Comparison of ENCODE assay signal across 30 cellular contexts in genomic region chr17:71110326-71110725, GRCh38.
DNase-seq lines count a peak whose midpoint lies in the region; ATAC-seq, FAIRE-seq and TF ChIP-seq lines count a peak whose summit lies in the region.
"Had no signal": no experiment of that assay in that cellular context is flagged by ENCODE, and none has a peak within 500 bp of the region (broad histone marks: within the 10 kb centered on the region; RNA-seq: fewer than 3 reads in every experiment).

No MANE protein-coding gene starts in this region.

- no peak for FAIRE-seq in RCC 7860 (lab: Jason Lieb, UNC)
- FAIRE-seq: endothelial cell of umbilical vein, G401.6 had no signal

- no peak overlapping the region for H3K4me3 Mint-ChIP-seq in endodermal cell
- H3K4me3 Mint-ChIP-seq: activated CD8-positive, alpha-beta T cell treated with anti-CD3 and anti-CD28 coated beads for 36 hours; activated naive CD8-positive, alpha-beta T cell treated with anti-CD3 and anti-CD28 coated beads for 36 hours; CD4-positive, alpha-beta memory T cell; central memory CD8-positive, alpha-beta T cell; GM23338; stimulated activated memory B cell treated with anti-CD40 and anti-IgM and Interleukin-4, amounts not matched to agents 10 μg/mL and 1 μg/mL and 100 μg/mL, for 72 hours; T-helper 1 cell treated with Interleukin-12 subunit alpha and Interleukin-12 subunit beta and Interleukin-4 antibody, amounts not matched to agents 30 μg/mL and 1 μg/mL, for 36 hours had no signal

- no peak overlapping the region for H3K27ac ChIP-seq in endodermal cell (ENCODE audit: low read depth, low read length)
- H3K27ac ChIP-seq: ascending aorta, heart right ventricle, parathyroid adenoma, right atrium auricular region, SK-N-MC, upper lobe of left lung had no signal

- H3K9me3 Mint-ChIP-seq in endodermal cell: no peaks in the 10 kb centered on the region
- H3K9me3 Mint-ChIP-seq: GM23338 had no signal

- H3K27ac Mint-ChIP-seq in endodermal cell: no peak overlapping the region
- H3K27ac Mint-ChIP-seq: activated CD8-positive, alpha-beta T cell treated with anti-CD3 and anti-CD28 coated beads for 36 hours; activated naive CD8-positive, alpha-beta T cell treated with anti-CD3 and anti-CD28 coated beads for 36 hours; CD4-positive, alpha-beta memory T cell; GM23338; stimulated activated memory B cell treated with anti-CD40 and anti-IgM and Interleukin-4, amounts not matched to agents 10 μg/mL and 1 μg/mL and 100 μg/mL, for 72 hours; T-helper 1 cell treated with Interleukin-12 subunit alpha and Interleukin-12 subunit beta and Interleukin-4 antibody, amounts not matched to agents 30 μg/mL and 1 μg/mL, for 36 hours had no signal

- H3K4me1 Mint-ChIP-seq in endodermal cell: peaks cover 26% of the 10 kb centered on the region
- H3K4me1 Mint-ChIP-seq: activated naive CD8-positive, alpha-beta T cell treated with anti-CD3 and anti-CD28 coated beads for 36 hours; CD4-positive, alpha-beta memory T cell; central memory CD8-positive, alpha-beta T cell; GM23338; stimulated activated memory B cell treated with anti-CD40 and anti-IgM and Interleukin-4, amounts not matched to agents 10 μg/mL and 1 μg/mL and 100 μg/mL, for 72 hours had no signal

- CTCF ChIA-PET in HEK293T (lab: Yijun Ruan, JAX): interaction anchor here (0.6 kb wide), 1 partner anchor 26 kb away, joined by 3 read pairs; no protein-coding TSS in a partner anchor

- H3K4me1 ChIP-seq in endodermal cell (ENCODE audit: control insufficient read depth, insufficient read depth, low read length): no peaks in the 10 kb centered on the region
- H3K4me1 ChIP-seq: ascending aorta, heart right ventricle, parathyroid adenoma, right atrium auricular region, upper lobe of left lung had no signal

- POLR2A ChIA-PET in HEK293T (lab: Yijun Ruan, JAX): no interaction called here

- 97% methylated on average over 2 of the region's 3 CpGs; no CpG with 5 or more reads in 1 of the 2 experiments for WGBS in endodermal cell (ENCODE audit: insufficient coverage in 1 of 2, insufficient read length in 1 of 2), 2 experiments

- no peaks in the 10 kb centered on the region for H3K9me3 ChIP-seq in endodermal cell (ENCODE audit: control insufficient read depth, low read length)
- H3K9me3 ChIP-seq: ascending aorta, right atrium auricular region, upper lobe of left lung had no signal

- H3K27me3 ChIP-seq in endodermal cell (ENCODE audit: control insufficient read depth, insufficient read depth, low read length, poor library complexity, severe bottlenecking): no peaks in the 10 kb centered on the region
- H3K27me3 ChIP-seq: ascending aorta, right atrium auricular region, upper lobe of left lung had no signal

- no peak for ATAC-seq in HG03439 (IDR thresholded peaks at IDR 0.05; ENCODE audit: unreplicated experiment)
- ATAC-seq: activated CD8-positive, alpha-beta T cell treated with anti-CD3 and anti-CD28 coated beads for 36 hours; GM23338; heart right ventricle; left colon; stimulated activated memory B cell treated with anti-CD40 and anti-IgM and Interleukin-4, amounts not matched to agents 10 μg/mL and 1 μg/mL and 100 μg/mL, for 72 hours had no signal

- H3K4me3 ChIP-seq in endodermal cell (ENCODE audit: low read length): no peak overlapping the region
- H3K4me3 ChIP-seq: ascending aorta, GM23338, heart right ventricle, right atrium auricular region, SK-N-MC, upper lobe of left lung had no signal

- no peaks in the 10 kb centered on the region for H3K36me3 Mint-ChIP-seq in endodermal cell (ENCODE audit: low read depth)
- H3K36me3 Mint-ChIP-seq: activated naive CD8-positive, alpha-beta T cell treated with anti-CD3 and anti-CD28 coated beads for 36 hours; CD4-positive, alpha-beta memory T cell; stimulated activated memory B cell treated with anti-CD40 and anti-IgM and Interleukin-4, amounts not matched to agents 10 μg/mL and 1 μg/mL and 100 μg/mL, for 72 hours had no signal

- no peaks in the 10 kb centered on the region for H3K27me3 Mint-ChIP-seq in endodermal cell (ENCODE audit: insufficient read depth)
- H3K27me3 Mint-ChIP-seq: activated CD8-positive, alpha-beta T cell treated with anti-CD3 and anti-CD28 coated beads for 36 hours; CD4-positive, alpha-beta memory T cell; central memory CD8-positive, alpha-beta T cell; stimulated activated memory B cell treated with anti-CD40 and anti-IgM and Interleukin-4, amounts not matched to agents 10 μg/mL and 1 μg/mL and 100 μg/mL, for 72 hours had no signal

- TF ChIP-seq CTCF in endodermal cell (conservative IDR thresholded peaks at IDR 0.05): no peak

- DNase-seq in HEK293T (ENCODE audit: extremely low spot score) (no peak), amniotic epithelial cell (ENCODE audit: low read depth) (peak; percentile 54), iris pigment epithelial cell (ENCODE audit: low read depth) (peak; percentile 11), RCC 7860 (ENCODE audit: low spot score) (no peak), endodermal cell (no peak)
- DNase-seq in stimulated activated CD8-positive, alpha-beta memory T cell treated with anti-CD3 and anti-CD28 coated beads, Interleukin-4, amount 100 ng/mL, for 48 hours: no peak
- DNase-seq: activated CD8-positive, alpha-beta T cell treated with anti-CD3 and anti-CD28 coated beads for 36 hours; activated effector memory CD4-positive, alpha-beta T cell treated with anti-CD3 and anti-CD28 coated beads, Interleukin-2, amount 50 U/mL, for 16 hours; activated naive CD8-positive, alpha-beta T cell treated with anti-CD3 and anti-CD28 coated beads for 36 hours; AML-193; CD4-positive, alpha-beta memory T cell; DMS 273 treated with DMSO at 0.1 percent for 48 hours; heart right ventricle; left colon; NCI-H1105; NCI-H1930; NCI-H526; stimulated activated CD4-positive, alpha-beta T cell treated with anti-CD3 and anti-CD28 coated beads, Interleukin-4, amount 100 ng/mL, for 1 hour; upper lobe of left lung had no signal

- H3K36me3 ChIP-seq in endodermal cell (ENCODE audit: control insufficient read depth, insufficient read depth, low read length): no peaks in the 10 kb centered on the region
- H3K36me3 ChIP-seq: ascending aorta, heart right ventricle, right atrium auricular region, upper lobe of left lung had no signal

- no peak overlapping the region for H3K9ac ChIP-seq in endodermal cell (ENCODE audit: extremely low read depth, low read length, poor library complexity, severe bottlenecking)
- H3K9ac ChIP-seq: parathyroid adenoma had no signal

TF ChIP-seq in HEK293T, 16 proteins besides CTCF, POLR2A, EP300 and RAD21:
- TF ChIP-seq CTBP1 (IDR thresholded peaks at IDR 0.05; ENCODE audit: borderline replicate concordance): no peak
- no peak for TF ChIP-seq ELF4 (IDR thresholded peaks at IDR 0.05)
- TF ChIP-seq, protein P1, sequence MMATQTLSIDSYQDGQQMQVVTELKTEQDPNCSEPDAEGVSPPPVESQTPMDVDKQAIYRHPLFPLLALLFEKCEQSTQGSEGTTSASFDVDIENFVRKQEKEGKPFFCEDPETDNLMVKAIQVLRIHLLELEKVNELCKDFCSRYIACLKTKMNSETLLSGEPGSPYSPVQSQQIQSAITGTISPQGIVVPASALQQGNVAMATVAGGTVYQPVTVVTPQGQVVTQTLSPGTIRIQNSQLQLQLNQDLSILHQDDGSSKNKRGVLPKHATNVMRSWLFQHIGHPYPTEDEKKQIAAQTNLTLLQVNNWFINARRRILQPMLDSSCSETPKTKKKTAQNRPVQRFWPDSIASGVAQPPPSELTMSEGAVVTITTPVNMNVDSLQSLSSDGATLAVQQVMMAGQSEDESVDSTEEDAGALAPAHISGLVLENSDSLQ (IDR thresholded peaks at IDR 0.05): peak; percentile 37; the same call in 1 of the 2 replicates

Comparison
In these comparisons a context has a peak if more than half of its experiments do, and no peak if none do; other contexts are left out.
1. DNase-seq: peak in amniotic epithelial cell (single experiment) and iris pigment epithelial cell (single experiment); none in HEK293T (single experiment), stimulated activated CD8-positive, alpha-beta memory T cell treated with anti-CD3 and anti-CD28 coated beads, Interleukin-4, amount 100 ng/mL, for 48 hours (single experiment), RCC 7860 (single experiment) and endodermal cell (single experiment).